Comparison of ENCODE assay signal across 25 cellular contexts in genomic region chr2:205722538-205722878, GRCh38. TPM values are rescaled to one million over a fixed set of nuclear protein-coding genes. Genes with fewer than 3 reads are reported as not detected.
DNase-seq lines count a peak whose midpoint lies in the region; ATAC-seq and TF ChIP-seq lines count a peak whose summit lies in the region.
"Had no signal": no experiment of that assay in that cellular context is flagged by ENCODE, and none has a peak within 500 bp of the region (broad histone marks: within the 10 kb centered on the region; RNA-seq: fewer than 3 reads in every experiment).

No MANE protein-coding gene starts in this region.

- 40 to 86% methylated on average over 1 of the region's 1 CpG for WGBS in endodermal cell (ENCODE audit: insufficient coverage in 1 of 2, insufficient read length in 1 of 2), 2 experiments

- H3K27me3 Mint-ChIP-seq in CD14-positive monocyte (ENCODE audit: low read depth in 3 of 3), result peaks cover 9 to 18% (median 13%) of the 10 kb centered on the region in 3 donors
- no peaks in the 10 kb centered on the region for H3K27me3 Mint-ChIP-seq in endodermal cell (ENCODE audit: insufficient read depth)
- H3K27me3 Mint-ChIP-seq in nephron progenitor cell (ENCODE audit: low read depth, poor library complexity), result no peaks in the 10 kb centered on the region
- no peaks in the 10 kb centered on the region for H3K27me3 Mint-ChIP-seq in Calu3 (ENCODE audit: unreplicated experiment)
- H3K27me3 Mint-ChIP-seq: activated B cell treated with CpG ODN at 0.5 μM for 24 hours had no signal

- BruUV-seq in Calu3 (replicated peaks; lab: Mats Ljungman, UMichigan), result no TSS peak

- intact Hi-C loops in CD14-positive monocyte (cut with micrococcal nuclease), result no loop called here
- intact Hi-C loops in Calu3 (cut with micrococcal nuclease; ENCODE audit: unreplicated experiment), result loop anchor here (2.0 kb wide), 1 partner anchor 58 kb away; no protein-coding TSS in a partner anchor

- peaks cover 0 to 2% (median 0%) of the 10 kb centered on the region in 7 donors for H3K9me3 Mint-ChIP-seq in CD14-positive monocyte
- H3K9me3 Mint-ChIP-seq in endodermal cell, result no peaks in the 10 kb centered on the region
- H3K9me3 Mint-ChIP-seq in nephron progenitor cell, result no peaks in the 10 kb centered on the region
- no peaks in the 10 kb centered on the region for H3K9me3 Mint-ChIP-seq in Calu3 (ENCODE audit: low read depth, unreplicated experiment)
- H3K9me3 Mint-ChIP-seq: activated B cell treated with CpG ODN at 0.5 μM for 24 hours; activated naive CD8-positive, alpha-beta T cell treated with anti-CD3 and anti-CD28 coated beads for 36 hours; activated T-helper 2 cell treated with anti-CD3 and anti-CD28 coated beads, Interferon-gamma antibody, Interleukin-2, Interleukin-4, amounts not matched to agents 10 μg/mL and 5 μg/mL and 100 μg/mL, durations not matched to agents 14 hours and 24 hours and 36 hours; naive thymus-derived CD4-positive, alpha-beta T cell; T-helper 2 cell treated with Interferon-gamma antibody and Interleukin-4, amounts not matched to agents 5 μg/mL and 100 μg/mL, for 36 hours had no signal

- H3K27me3 ChIP-seq in endodermal cell (ENCODE audit: control insufficient read depth, insufficient read depth, low read length, poor library complexity, severe bottlenecking), result no peaks in the 10 kb centered on the region
- H3K27me3 ChIP-seq: esophagus squamous epithelium had no signal

- peaks cover 0 to 3% of the 10 kb centered on the region in 2 donors for H3K36me3 Mint-ChIP-seq in CD14-positive monocyte
- peaks cover 58% of the 10 kb centered on the region for H3K36me3 Mint-ChIP-seq in endodermal cell (ENCODE audit: low read depth)
- H3K36me3 Mint-ChIP-seq in nephron progenitor cell (ENCODE audit: low read depth), result peaks cover 69% of the 10 kb centered on the region
- no peaks in the 10 kb centered on the region for H3K36me3 Mint-ChIP-seq in Calu3 (ENCODE audit: insufficient read depth, unreplicated experiment)
- H3K36me3 Mint-ChIP-seq: activated naive CD8-positive, alpha-beta T cell treated with anti-CD3 and anti-CD28 coated beads for 36 hours had no signal

- DNase-seq in CD14-positive monocyte (ENCODE audit: low spot score) (no peak), MV-4-11 (lab: John Stamatoyannopoulos, UW) (peak; percentile 44), endodermal cell (no peak), nephron progenitor cell (no peak), Calu3 (no peak), GF-D8 (lab: John Stamatoyannopoulos, UW) (no peak)
- DNase-seq: activated B cell treated with CpG ODN at 0.5 μM for 24 hours; activated CD4-positive, alpha-beta T cell treated with anti-CD3 and anti-CD28 coated beads, Interleukin-2, amount 50 U/mL, for 48 hours; activated CD8-positive, alpha-beta memory T cell treated with anti-CD3 and anti-CD28 coated beads, Interleukin-2, amount 50 U/mL, for 48 hours; activated naive CD8-positive, alpha-beta T cell treated with anti-CD3 and anti-CD28 coated beads for 36 hours; DMS 273 treated with DMSO at 0.1 percent for 48 hours; effector memory CD4-positive, alpha-beta T cell; esophagus squamous epithelium; GOT3; kidney glomerular epithelial cell; naive thymus-derived CD4-positive, alpha-beta T cell; NCI-H2107; stimulated activated CD8-positive, alpha-beta memory T cell treated with anti-CD3 and anti-CD28 coated beads, Interleukin-4, amount 100 ng/mL, for 48 hours had no signal

- TF ChIP-seq CTCF in CD14-positive monocyte (IDR thresholded peaks at IDR 0.05) (no peak), endodermal cell (conservative IDR thresholded peaks at IDR 0.05) (no peak), nephron progenitor cell (IDR thresholded peaks at IDR 0.05) (no peak), Calu3 (IDR thresholded peaks at IDR 0.05; ENCODE audit: unreplicated experiment) (no peak)

- peaks cover 31% of the 10 kb centered on the region for H3K4me1 Mint-ChIP-seq in CD14-positive monocyte
- H3K4me1 Mint-ChIP-seq in endodermal cell, result peaks cover 27% of the 10 kb centered on the region
- peaks cover 89% of the 10 kb centered on the region for H3K4me1 Mint-ChIP-seq in nephron progenitor cell
- no peaks in the 10 kb centered on the region for H3K4me1 Mint-ChIP-seq in Calu3 (ENCODE audit: low read depth, unreplicated experiment)

- CTCF ChIA-PET in Calu3 (lab: Charles Lee), result no interaction called here

- peaks cover 75% of the 10 kb centered on the region for H3K36me3 ChIP-seq in endodermal cell (ENCODE audit: control insufficient read depth, insufficient read depth, low read length)

- peak overlapping the region; percentile 84 for H3K27ac ChIP-seq in endodermal cell (ENCODE audit: low read depth, low read length)
- H3K27ac ChIP-seq: RWPE1 had no signal

- no peak overlapping the region for H3K9ac ChIP-seq in endodermal cell (ENCODE audit: extremely low read depth, low read length, poor library complexity, severe bottlenecking)

- H3K4me3 Mint-ChIP-seq in CD14-positive monocyte (no peak overlapping the region), endodermal cell (no peak overlapping the region), nephron progenitor cell (no peak overlapping the region), Calu3 (ENCODE audit: low read depth, unreplicated experiment) (no peak overlapping the region)
- H3K4me3 Mint-ChIP-seq: activated B cell treated with CpG ODN at 0.5 μM for 24 hours; activated naive CD8-positive, alpha-beta T cell treated with anti-CD3 and anti-CD28 coated beads for 36 hours; naive thymus-derived CD4-positive, alpha-beta T cell; T-helper 2 cell treated with Interferon-gamma antibody and Interleukin-4, amounts not matched to agents 5 μg/mL and 100 μg/mL, for 36 hours had no signal

- no peaks in the 10 kb centered on the region for H3K9me3 ChIP-seq in endodermal cell (ENCODE audit: control insufficient read depth, low read length)
- H3K9me3 ChIP-seq: BLaER1 treated with 17β-estradiol and CSF1 and Interleukin-3, amounts not matched to agents 10 nM and 100 nM; esophagus squamous epithelium had no signal

- H3K27ac Mint-ChIP-seq in CD14-positive monocyte (peak overlapping the region; percentile 48 to 84 (median 73)), endodermal cell (no peak overlapping the region), nephron progenitor cell (peak overlapping the region; percentile 77), Calu3 (ENCODE audit: unreplicated experiment) (no peak overlapping the region)
- H3K27ac Mint-ChIP-seq: activated naive CD8-positive, alpha-beta T cell treated with anti-CD3 and anti-CD28 coated beads for 36 hours; activated T-helper 2 cell treated with anti-CD3 and anti-CD28 coated beads, Interferon-gamma antibody, Interleukin-2, Interleukin-4, amounts not matched to agents 10 μg/mL and 5 μg/mL and 100 μg/mL, durations not matched to agents 14 hours and 24 hours and 36 hours; T-helper 2 cell treated with Interferon-gamma antibody and Interleukin-4, amounts not matched to agents 5 μg/mL and 100 μg/mL, for 36 hours had no signal

- H3K4me1 ChIP-seq in endodermal cell (ENCODE audit: control insufficient read depth, insufficient read depth, low read length), result no peaks in the 10 kb centered on the region

- ATAC-seq in HG03469 (IDR thresholded peaks at IDR 0.05; ENCODE audit: unreplicated experiment) (no peak), HG03159 (IDR thresholded peaks at IDR 0.05; ENCODE audit: unreplicated experiment) (no peak)
- ATAC-seq: SK-N-SH treated with all-trans-retinoic acid at 6 μM for 48 hours had no signal

- no peak overlapping the region for H3K4me3 ChIP-seq in endodermal cell (ENCODE audit: low read length)
- H3K4me3 ChIP-seq: BLaER1 treated with 17β-estradiol and CSF1 and Interleukin-3, amounts not matched to agents 10 nM and 100 nM; esophagus squamous epithelium had no signal

RNA-seq across cellular contexts. Expression of gene NRP2, which starts 40.2 kb away (rescaled TPM):
- 1 to 10 TPM in 1 of 2 donors, under 1 TPM in 1; 0.97 to 1.6 TPM for polyA plus RNA-seq in CD14-positive monocyte
- total RNA-seq in endodermal cell (10 to 100 TPM; 69.7 to 92.4 TPM), Calu3 (2022) (12.5 and 19.9 TPM in 2 replicates)
- 79.4 TPM for polyA plus RNA-seq in endodermal cell (2013, experiment 1 of 2)
- 80.4 TPM for polyA plus RNA-seq in endodermal cell (2013, experiment 2 of 2)

Comparison
In these comparisons a context has a peak if more than half of its experiments do, and no peak if none do; other contexts are left out.
1. H3K27ac Mint-ChIP-seq: peak in CD14-positive monocyte (7 of 7) and nephron progenitor cell (single experiment); none in endodermal cell (single experiment) and Calu3 (single experiment).